22 cellular contexts compared by ENCODE assay signal in genomic region chr20:58700823-58701222, GRCh38. TPM values are rescaled to one million over a fixed set of nuclear protein-coding genes. Genes with fewer than 3 reads are reported as not detected.
A peak's percentile ranks its signal among the peaks of the same experiment; 100 is the strongest.
DNase-seq lines count a peak whose midpoint lies in the region; ATAC-seq and TF ChIP-seq lines count a peak whose summit lies in the region.
"Had no signal": no experiment of that assay in that cellular context is flagged by ENCODE, and none has a peak within 500 bp of the region (broad histone marks: within the 10 kb centered on the region; RNA-seq: fewer than 3 reads in every experiment).

No MANE protein-coding gene starts in this region.

- H2AFZ ChIP-seq in mesenchymal stem cell (ENCODE audit: low read depth, low read length) (no peak overlapping the region), GM23248 (no peak overlapping the region)

- no peaks in the 10 kb centered on the region for H3K79me2 ChIP-seq in GM23248 (ENCODE audit: insufficient read depth)

- TF ChIP-seq CTCF in suprapubic skin (IDR thresholded peaks at IDR 0.05): no peak

- peaks cover 55% of the 10 kb centered on the region for H3K36me3 ChIP-seq in adipocyte (ENCODE audit: control insufficient read depth, insufficient read depth, low read length, severe bottlenecking)
- H3K36me3 ChIP-seq in mesenchymal stem cell (ENCODE audit: control insufficient read depth in 1 of 2, insufficient read depth in 2 of 2, low read depth in 1 of 2, low read length in 2 of 2): peaks cover 84 to 85% of the 10 kb centered on the region in 2 experiments
- H3K36me3 ChIP-seq in suprapubic skin: peaks cover 84% of the 10 kb centered on the region
- H3K36me3 ChIP-seq in GM23248 (ENCODE audit: low read depth): peaks cover 28% of the 10 kb centered on the region; the same call in 1 of the 2 replicates

- H4K20me1 ChIP-seq in GM23248 (ENCODE audit: insufficient read depth): no peaks in the 10 kb centered on the region

- H3K27me3 ChIP-seq in adipocyte (replicated peaks; ENCODE audit: control insufficient read depth, insufficient read depth, low read length) (no peaks in the 10 kb centered on the region), mesenchymal stem cell (ENCODE audit: control insufficient read depth in 1 of 2, insufficient read depth in 1 of 2, low read length in 2 of 2) (no peaks in the 10 kb centered on the region), suprapubic skin (no peaks in the 10 kb centered on the region), GM23248 (replicated peaks; ENCODE audit: insufficient read depth) (no peaks in the 10 kb centered on the region)
- H3K27me3 ChIP-seq: neutrophil had no signal

- no peak overlapping the region for H3K14ac ChIP-seq in mesenchymal stem cell (ENCODE audit: low read length in 2 of 2)

- no peak for ATAC-seq in Right ventricle myocardium inferior
- ATAC-seq: activated CD4-positive, CD25-positive, alpha-beta regulatory T cell treated with anti-CD3 and anti-CD28 coated beads, Interleukin-2, amount 50 U/mL, for 24 hours; activated CD8-positive, alpha-beta T cell treated with anti-CD3 and anti-CD28 coated beads, Interleukin-2, amount 10 ng/mL, durations not matched to agents 7 days and 5 days; CD8-positive, alpha-beta T cell had no signal

- H3K18ac ChIP-seq in mesenchymal stem cell (ENCODE audit: low read depth in 1 of 2, low read length in 2 of 2): no peak overlapping the region

- peaks cover 29% of the 10 kb centered on the region for H3K79me1 ChIP-seq in mesenchymal stem cell (replicated peaks; ENCODE audit: low read length, poor library complexity, severe bottlenecking)

- H3K23ac ChIP-seq in mesenchymal stem cell (ENCODE audit: low read length in 2 of 2): no peak overlapping the region

- no peaks in the 10 kb centered on the region for H3F3A ChIP-seq in GM23248 (ENCODE audit: insufficient read depth)

- peak; percentile 32 for DNase-seq in Right ventricle myocardium inferior (ENCODE audit: missing footprints)
- DNase-seq in cardiac septum (ENCODE audit: low spot score): no peak
- no peak for DNase-seq in adipocyte (ENCODE audit: low read depth)
- DNase-seq in mesenchymal stem cell: no peak
- DNase-seq in suprapubic skin (ENCODE audit: low spot score in 2 of 2): peak; percentile 48 to 69
- DNase-seq in stimulated activated CD4-positive, alpha-beta T cell treated with anti-CD3 and anti-CD28 coated beads, Interleukin-15, amount 100 ng/mL, for 24 hours: no peak
- DNase-seq in GM23248: no peak
- DNase-seq in NCI-H2196 treated with DMSO at 0.1 percent for 48 hours (lab: John Stamatoyannopoulos, UW; ENCODE audit: unreplicated experiment): no peak
- DNase-seq: activated CD8-positive, alpha-beta T cell treated with anti-CD3 and anti-CD28 coated beads, Interleukin-2, amount 10 ng/mL, durations not matched to agents 7 days and 5 days; activated gamma-delta T cell; activated naive CD8-positive, alpha-beta T cell treated with anti-CD3 and anti-CD28 coated beads, Interleukin-2, amount 50 U/mL, for 24 hours; CD8-positive, alpha-beta T cell; DMS 273 treated with DMSO at 0.1 percent for 48 hours; effector CD4-positive, alpha-beta T cell; glutamatergic neuron; NCI-H1694 treated with DMSO at 0.1 percent for 48 hours; NCI-H2171; NCI-H524; T-helper 1 cell had no signal

- H2BK12ac ChIP-seq in mesenchymal stem cell (ENCODE audit: low read length in 2 of 2): no peak overlapping the region

- H3K4me2 ChIP-seq in mesenchymal stem cell (ENCODE audit: low read length, poor library complexity, severe bottlenecking) (no peak overlapping the region), GM23248 (ENCODE audit: unreplicated experiment) (no peak overlapping the region)

- WGBS in mesenchymal stem cell: 97% methylated on average over 11 of the region's 11 CpGs
- 71% methylated on average over 11 of the region's 11 CpGs for WGBS in suprapubic skin
- 91 to 94% methylated on average over 11 of the region's 11 CpGs for WGBS in GM23248 (ENCODE audit: low coverage in 1 of 2, low lambda C conversion rate in 2 of 2, missing lambda C conversion rate in 2 of 2), 2 experiments

- H3K4ac ChIP-seq in mesenchymal stem cell (ENCODE audit: low read depth in 1 of 2, low read length in 2 of 2): no peak overlapping the region

- no peak overlapping the region for H4K8ac ChIP-seq in mesenchymal stem cell (ENCODE audit: low read length)

- H3K27ac ChIP-seq in mesenchymal stem cell (ENCODE audit: low read length, poor library complexity, severe bottlenecking) (no peak overlapping the region), suprapubic skin (no peak overlapping the region), GM23248 (no peak overlapping the region)
- H3K27ac ChIP-seq: neutrophil, skin epidermis had no signal

- H2AK5ac ChIP-seq in mesenchymal stem cell (ENCODE audit: low read length, severe bottlenecking): no peak overlapping the region

- no peak overlapping the region for H2BK15ac ChIP-seq in mesenchymal stem cell (ENCODE audit: low read depth, poor library complexity, severe bottlenecking)

- in situ Hi-C loops in GM23248 (cut with MboI): no loop called here

- H3K9ac ChIP-seq in adipocyte (ENCODE audit: low read length): peak overlapping the region; percentile 20
- H3K9ac ChIP-seq in mesenchymal stem cell (ENCODE audit: low read length): peak overlapping the region; percentile 46
- H3K9ac ChIP-seq in GM23248: no peak overlapping the region

- H3K9me2 ChIP-seq in GM23248 (ENCODE audit: insufficient read depth): no peaks in the 10 kb centered on the region

- no peak for TF ChIP-seq EP300 in suprapubic skin (IDR thresholded peaks at IDR 0.05)

- H2BK120ac ChIP-seq in mesenchymal stem cell (ENCODE audit: low read depth, low read length): no peak overlapping the region

- H3K4me1 ChIP-seq in adipocyte (ENCODE audit: control insufficient read depth, insufficient read depth, low read length): peaks cover 22% of the 10 kb centered on the region
- H3K4me1 ChIP-seq in mesenchymal stem cell (ENCODE audit: control insufficient read depth, insufficient read depth, low read depth, low read length): peaks cover 14% of the 10 kb centered on the region
- no peaks in the 10 kb centered on the region for H3K4me1 ChIP-seq in suprapubic skin
- H3K4me1 ChIP-seq in GM23248 (ENCODE audit: insufficient read depth): no peaks in the 10 kb centered on the region

- no peak overlapping the region for H2BK5ac ChIP-seq in mesenchymal stem cell (ENCODE audit: low read depth, low read length, poor library complexity, severe bottlenecking)

- TF ChIP-seq POLR2A in suprapubic skin (IDR thresholded peaks at IDR 0.05): no peak

- no peaks in the 10 kb centered on the region for H3K9me3 ChIP-seq in adipocyte (ENCODE audit: control insufficient read depth, low read length)
- H3K9me3 ChIP-seq in mesenchymal stem cell (ENCODE audit: control insufficient read depth, low read length): no peaks in the 10 kb centered on the region
- H3K9me3 ChIP-seq in suprapubic skin: no peaks in the 10 kb centered on the region
- H3K9me3 ChIP-seq in GM23248 (ENCODE audit: low read depth): no peaks in the 10 kb centered on the region
- H3K9me3 ChIP-seq: neutrophil had no signal

- intact Hi-C loops in Right ventricle myocardium inferior (cut with DNase I) (no loop called here), cardiac septum (cut with DNase I) (no loop called here)

- no peak overlapping the region for H4K91ac ChIP-seq in mesenchymal stem cell (ENCODE audit: low read length)

- no peak overlapping the region for H3K4me3 ChIP-seq in adipocyte (ENCODE audit: low read length)
- H3K4me3 ChIP-seq in mesenchymal stem cell (ENCODE audit: insufficient read depth in 1 of 2, low read depth in 1 of 2, low read length in 2 of 2): no peak overlapping the region
- no peak overlapping the region for H3K4me3 ChIP-seq in suprapubic skin
- no peak overlapping the region for H3K4me3 ChIP-seq in GM23248
- H3K4me3 ChIP-seq: skin epidermis had no signal

RNA-seq across cellular contexts. Expression of gene NPEPL1, which starts 8.2 kb away (rescaled TPM):
- total RNA-seq in Right ventricle myocardium inferior (23.3 TPM), cardiac septum (31.5 TPM), suprapubic skin (10 to 100 TPM; 21.0 to 69.2 (median 42.0) TPM)
- 27.4 TPM for polyA plus RNA-seq in mesenchymal stem cell (2013, experiment 1 of 2)
- 25.0 TPM for polyA plus RNA-seq in mesenchymal stem cell (2013, experiment 2 of 2)
- 37.5 and 37.7 TPM in 2 replicates for total RNA-seq in GM23248 (2014; rRNA removed; shearing (Covaris generic))
- 46.1 and 49.8 TPM in 2 replicates for polyA plus RNA-seq in GM23248 (2016; fragmentation: Nextera tagmentation; extraction: Ambion mirVana)

RNA-seq across cellular contexts. Expression of gene STX16, which starts 49.7 kb away (rescaled TPM):
- 23.8 TPM for total RNA-seq in Right ventricle myocardium inferior
- 33.1 TPM for total RNA-seq in cardiac septum
- 42.4 TPM for polyA plus RNA-seq in mesenchymal stem cell (2013, experiment 1 of 2)
- 40.7 TPM for polyA plus RNA-seq in mesenchymal stem cell (2013, experiment 2 of 2)
- total RNA-seq in suprapubic skin: 100 to 1,000 TPM in 1 of 4 donors, 10 to 100 TPM in 3; 35.6 to 138 (median 50.9) TPM
- total RNA-seq in GM23248 (2014; rRNA removed; shearing (Covaris generic)): 15.8 and 17.6 TPM in 2 replicates
- polyA plus RNA-seq in GM23248 (2016; fragmentation: Nextera tagmentation; extraction: Ambion mirVana): 30.6 and 36.9 TPM in 2 replicates

Comparison
In these comparisons a context has a peak if more than half of its experiments do, and no peak if none do; other contexts are left out.
1. DNase-seq: peak in Right ventricle myocardium inferior (single experiment) and suprapubic skin (2 of 2); none in cardiac septum (single experiment), adipocyte (single experiment), mesenchymal stem cell (single experiment), stimulated activated CD4-positive, alpha-beta T cell treated with anti-CD3 and anti-CD28 coated beads, Interleukin-15, amount 100 ng/mL, for 24 hours (single experiment), GM23248 (single experiment) and NCI-H2196 treated with DMSO at 0.1 percent for 48 hours (single experiment).